Comparison of ENCODE assay signal across 1 cellular context in the genomic region with DNA sequence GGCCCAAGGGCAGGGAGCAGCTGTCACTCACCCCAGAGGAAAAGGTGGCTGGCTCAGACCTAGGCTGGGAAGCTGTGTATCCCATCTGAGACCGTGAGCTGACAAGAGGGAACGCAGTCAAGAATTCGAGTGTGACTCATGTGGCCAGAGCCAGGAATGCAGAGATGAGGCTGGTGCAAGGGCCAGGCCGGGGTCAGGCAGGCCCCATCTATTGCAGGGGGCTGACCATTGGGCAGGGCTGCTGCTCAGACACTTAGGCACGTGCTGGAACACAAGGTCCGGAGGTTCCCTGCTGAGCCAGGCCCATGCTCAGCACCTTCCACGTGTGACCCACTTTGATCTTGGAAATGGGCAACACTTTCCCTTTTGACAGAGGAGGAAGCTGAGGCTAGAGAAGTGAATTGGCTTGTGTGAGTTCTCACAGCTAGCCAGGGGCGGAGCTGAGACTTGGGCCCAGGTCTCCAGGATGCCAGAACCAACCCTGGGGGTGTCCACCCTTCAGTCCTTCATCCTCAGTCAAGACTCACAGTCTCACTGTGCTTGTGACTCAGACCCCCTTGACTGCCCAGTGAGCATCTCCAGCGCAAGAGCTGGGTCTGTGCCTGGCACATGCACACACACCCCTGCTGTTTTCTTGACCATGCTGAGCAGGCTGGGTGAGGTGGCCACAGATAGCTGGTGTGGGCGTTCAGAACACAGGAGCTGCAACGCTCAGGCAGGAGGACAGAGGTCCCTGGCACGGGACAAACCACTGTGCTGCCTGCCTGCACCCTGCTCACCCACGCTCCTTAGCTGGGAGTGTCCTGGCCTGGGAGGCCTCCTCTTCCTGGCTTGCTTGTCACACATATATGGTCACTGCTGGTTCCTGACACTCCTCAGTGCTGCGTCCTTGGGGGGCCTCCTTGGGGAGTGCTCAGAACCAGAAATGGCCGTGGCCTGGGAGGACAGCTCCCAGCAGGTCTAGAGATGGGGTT.
TF ChIP-seq lines count a peak whose summit lies in the region.

No MANE protein-coding gene starts in this region.

TF ChIP-seq in HCT116, 20 proteins besides CTCF, POLR2A, EP300 and RAD21:
- TF ChIP-seq, protein P1, sequence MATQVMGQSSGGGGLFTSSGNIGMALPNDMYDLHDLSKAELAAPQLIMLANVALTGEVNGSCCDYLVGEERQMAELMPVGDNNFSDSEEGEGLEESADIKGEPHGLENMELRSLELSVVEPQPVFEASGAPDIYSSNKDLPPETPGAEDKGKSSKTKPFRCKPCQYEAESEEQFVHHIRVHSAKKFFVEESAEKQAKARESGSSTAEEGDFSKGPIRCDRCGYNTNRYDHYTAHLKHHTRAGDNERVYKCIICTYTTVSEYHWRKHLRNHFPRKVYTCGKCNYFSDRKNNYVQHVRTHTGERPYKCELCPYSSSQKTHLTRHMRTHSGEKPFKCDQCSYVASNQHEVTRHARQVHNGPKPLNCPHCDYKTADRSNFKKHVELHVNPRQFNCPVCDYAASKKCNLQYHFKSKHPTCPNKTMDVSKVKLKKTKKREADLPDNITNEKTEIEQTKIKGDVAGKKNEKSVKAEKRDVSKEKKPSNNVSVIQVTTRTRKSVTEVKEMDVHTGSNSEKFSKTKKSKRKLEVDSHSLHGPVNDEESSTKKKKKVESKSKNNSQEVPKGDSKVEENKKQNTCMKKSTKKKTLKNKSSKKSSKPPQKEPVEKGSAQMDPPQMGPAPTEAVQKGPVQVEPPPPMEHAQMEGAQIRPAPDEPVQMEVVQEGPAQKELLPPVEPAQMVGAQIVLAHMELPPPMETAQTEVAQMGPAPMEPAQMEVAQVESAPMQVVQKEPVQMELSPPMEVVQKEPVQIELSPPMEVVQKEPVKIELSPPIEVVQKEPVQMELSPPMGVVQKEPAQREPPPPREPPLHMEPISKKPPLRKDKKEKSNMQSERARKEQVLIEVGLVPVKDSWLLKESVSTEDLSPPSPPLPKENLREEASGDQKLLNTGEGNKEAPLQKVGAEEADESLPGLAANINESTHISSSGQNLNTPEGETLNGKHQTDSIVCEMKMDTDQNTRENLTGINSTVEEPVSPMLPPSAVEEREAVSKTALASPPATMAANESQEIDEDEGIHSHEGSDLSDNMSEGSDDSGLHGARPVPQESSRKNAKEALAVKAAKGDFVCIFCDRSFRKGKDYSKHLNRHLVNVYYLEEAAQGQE (IDR thresholded peaks at IDR 0.05; ENCODE audit: low read depth): no peak
- TF ChIP-seq, protein P2, sequence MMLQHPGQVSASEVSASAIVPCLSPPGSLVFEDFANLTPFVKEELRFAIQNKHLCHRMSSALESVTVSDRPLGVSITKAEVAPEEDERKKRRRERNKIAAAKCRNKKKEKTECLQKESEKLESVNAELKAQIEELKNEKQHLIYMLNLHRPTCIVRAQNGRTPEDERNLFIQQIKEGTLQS (IDR thresholded peaks at IDR 0.05): no peak
- TF ChIP-seq CEBPB (IDR thresholded peaks at IDR 0.05; ENCODE audit: low read depth) (no peak), MAX (IDR thresholded peaks at IDR 0.05) (peak; percentile 58; the same call in 1 of the 2 replicates), ZBTB33 (IDR thresholded peaks at IDR 0.05; ENCODE audit: extremely low read depth, insufficient replicate concordance, low read length) (no peak), EZH2 (IDR thresholded peaks at IDR 0.05) (no peak), ZFX (IDR thresholded peaks at IDR 0.05) (no peak), ELF1 (IDR thresholded peaks at IDR 0.05; ENCODE audit: borderline replicate concordance, low read depth) (no peak), SRF (IDR thresholded peaks at IDR 0.05; ENCODE audit: low read depth) (no peak), TCF7L2 (IDR thresholded peaks at IDR 0.05; ENCODE audit: borderline replicate concordance, extremely low read depth, insufficient read depth, insufficient read length) (no peak), EZH2phosphoT487 (IDR thresholded peaks at IDR 0.05; ENCODE audit: borderline replicate concordance) (no peak), JUND (IDR thresholded peaks at IDR 0.05) (peak; percentile 8; the same call in 1 of the 2 replicates), POLR2AphosphoS5 (IDR thresholded peaks at IDR 0.05; ENCODE audit: low read depth, low read length) (no peak)
